In the genomic region with DNA sequence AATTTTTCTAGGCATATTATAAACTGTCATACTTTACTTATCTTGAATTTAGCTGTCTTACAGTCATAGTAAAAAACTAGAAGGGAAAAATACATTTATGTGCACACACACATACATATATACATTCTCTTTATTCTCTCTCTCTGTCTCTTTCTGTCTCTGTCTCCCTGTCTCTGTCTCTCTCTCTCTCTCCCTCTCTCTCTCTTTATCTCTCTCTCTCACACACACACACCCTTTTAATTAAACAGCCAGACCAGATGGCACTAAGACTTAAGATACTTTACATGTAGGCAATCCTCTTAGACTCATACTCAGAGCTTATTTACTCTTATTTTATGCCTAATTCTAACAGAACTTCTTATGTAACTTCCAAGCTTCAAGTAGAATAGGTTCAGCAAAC, we compare ENCODE assay signal across 35 cellular contexts. TPM values are rescaled to one million over a fixed set of nuclear protein-coding genes. Genes with fewer than 3 reads are reported as not detected.
"Had no signal": no experiment of that assay in that cellular context is flagged by ENCODE, and none has a peak within 500 bp of the region (broad histone marks: within the 10 kb centered on the region; RNA-seq: fewer than 3 reads in every experiment).

No MANE protein-coding gene starts in this region.

- FAIRE-seq: endothelial cell of umbilical vein, islet of Langerhans had no signal

- DNase-seq: dermis blood vessel endothelial cell; effector memory CD4-positive, alpha-beta T cell; esophagus squamous epithelium; glutamatergic neuron; heart right ventricle; hippocampal formation; left ventricle myocardium superior; lower lobe of right lung; naive thymus-derived CD8-positive, alpha-beta T cell; nephron progenitor cell; occipital lobe; ovary; posterior cingulate gyrus; psoas muscle; right cardiac atrium; sigmoid colon; stimulated activated CD4-positive, alpha-beta T cell treated with anti-CD3 and anti-CD28 coated beads, Interleukin-2, amount 100 ng/mL, for 24 hours; stimulated activated CD4-positive, alpha-beta T cell treated with anti-CD3 and anti-CD28 coated beads, Interleukin-4, amount 100 ng/mL, for 24 hours; stimulated activated naive CD4-positive, alpha-beta T cell treated with Interleukin-2 at 50 U/mL for 16 hours; stomach; thyroid gland; trophoblast cell had no signal

- H3K9me3 ChIP-seq: esophagus squamous epithelium, heart right ventricle, lower lobe of right lung, ovary, psoas muscle, sigmoid colon, stomach, thyroid gland, vagina had no signal

- ATAC-seq: heart right ventricle; lower lobe of right lung; naive thymus-derived CD8-positive, alpha-beta T cell; psoas muscle; right cardiac atrium; stimulated activated effector memory CD8-positive, alpha-beta T cell treated with anti-CD3 and anti-CD28 coated beads, Interleukin-12 subunit alpha, Interleukin-12 subunit beta, amount 100 ng/mL, for 72 hours had no signal

- H3K4me3 ChIP-seq: esophagus squamous epithelium, heart right ventricle, lower lobe of right lung, ovary, psoas muscle, sigmoid colon, stomach, thyroid gland, vagina had no signal

- H3K27ac ChIP-seq: esophagus squamous epithelium, heart right ventricle, lower lobe of right lung, ovary, psoas muscle, sigmoid colon, stomach, vagina had no signal

- H3K4me1 ChIP-seq: esophagus squamous epithelium, lower lobe of right lung, psoas muscle, sigmoid colon, stomach, vagina had no signal

- H3K36me3 ChIP-seq: esophagus squamous epithelium, heart right ventricle, lower lobe of right lung, ovary, sigmoid colon, stomach, thyroid gland, vagina had no signal

- H3K27me3 ChIP-seq: esophagus squamous epithelium, heart right ventricle, ovary, sigmoid colon, stomach, thyroid gland, vagina had no signal

RNA-seq across cellular contexts. Expression of a gene that starts 30.3 kb away (rescaled TPM):
- total RNA-seq: dermis blood vessel endothelial cell; endothelial cell of umbilical vein; epithelial cell of proximal tubule; esophagus squamous epithelium; heart right ventricle; kidney epithelial cell; left ventricle myocardium superior; lower lobe of right lung; mesenteric fat pad; myocyte; naive thymus-derived CD8-positive, alpha-beta T cell; occipital lobe; ovary; psoas muscle; renal cortical epithelial cell; right cardiac atrium; sigmoid colon; skeletal muscle tissue; stomach; subcutaneous adipose tissue; temporal lobe; thyroid gland; ureter; vagina had no signal
- polyA plus RNA-seq: endothelial cell of umbilical vein, heart right ventricle, ovary, psoas muscle, right cardiac atrium, sigmoid colon, stomach had no signal
